ENCODE assay signal across 14 cellular contexts in genomic region chr12:72274926-72275325, GRCh38. TPM values are rescaled to one million over a fixed set of nuclear protein-coding genes. Genes with fewer than 3 reads are reported as not detected.
DNase-seq lines count a peak whose midpoint lies in the region; ATAC-seq and TF ChIP-seq lines count a peak whose summit lies in the region.
"Had no signal": no experiment of that assay in that cellular context is flagged by ENCODE, and none has a peak within 500 bp of the region (broad histone marks: within the 10 kb centered on the region; RNA-seq: fewer than 3 reads in every experiment).

No MANE protein-coding gene starts in this region.

- no peak for TF ChIP-seq EP300 in upper lobe of left lung (IDR thresholded peaks at IDR 0.05)

- H3K4me1 ChIP-seq in upper lobe of left lung: peaks cover 9 to 28% (median 15%) of the 10 kb centered on the region in 4 donors

- DNase-seq in EH (ENCODE audit: low read depth) (peak; percentile 72), OCI-M1 (lab: John Stamatoyannopoulos, UW) (peak; percentile 8), fibroblast of peridontal ligament (ENCODE audit: extremely low read depth) (peak; percentile 83), sciatic nerve (ENCODE audit: low spot score) (no peak), NCI-H748 treated with DMSO at 0.1 percent for 48 hours (lab: John Stamatoyannopoulos, UW) (no peak), upper lobe of left lung (no peak), medulla oblongata (ENCODE audit: extremely low spot score) (no peak), hypothalamus (lab: John Stamatoyannopoulos, UW) (no peak)
- DNase-seq: activated CD8-positive, alpha-beta memory T cell treated with anti-CD3 and anti-CD28 coated beads, Interleukin-2, amount 10 ng/mL, durations not matched to agents 7 days and 5 days; adrenal gland; GOT3; NCI-H2029; stimulated activated CD4-positive, alpha-beta T cell treated with anti-CD3 and anti-CD28 coated beads, Interleukin-12 subunit alpha, Interleukin-12 subunit beta, amount 100 ng/mL, for 4 hours had no signal

- H3K27me3 ChIP-seq in upper lobe of left lung: peaks cover 0 to 19% (median 12%) of the 10 kb centered on the region in 4 donors

- intact Hi-C loops in sciatic nerve (cut with DNase I): no loop called here

- peak; percentile 47 for ATAC-seq in sciatic nerve
- ATAC-seq in upper lobe of left lung (ENCODE audit: low FRiP score in 2 of 2): no peak
- ATAC-seq: activated CD8-positive, alpha-beta memory T cell treated with anti-CD3 and anti-CD28 coated beads, Interleukin-2, amount 10 ng/mL, durations not matched to agents 7 days and 5 days had no signal

- no peak for TF ChIP-seq CTCF in upper lobe of left lung (IDR thresholded peaks at IDR 0.05)

- H3K27ac ChIP-seq in upper lobe of left lung: no peak overlapping the region
- H3K27ac ChIP-seq: adrenal gland had no signal

- peak in 1 of 4 donors; percentile 28 for TF ChIP-seq POLR2A in upper lobe of left lung (IDR thresholded peaks at IDR 0.05)

- no peaks in the 10 kb centered on the region for H3K36me3 ChIP-seq in upper lobe of left lung
- H3K36me3 ChIP-seq: adrenal gland had no signal

- peak overlapping the region in 2 of 4 donors; percentile 51 to 65 for H3K4me3 ChIP-seq in upper lobe of left lung
- H3K4me3 ChIP-seq: adrenal gland had no signal

- H3K9me3 ChIP-seq in upper lobe of left lung: no peaks in the 10 kb centered on the region
- H3K9me3 ChIP-seq: adrenal gland had no signal

- 65 to 81% methylated on average over 1 of the region's 1 CpG for WGBS in upper lobe of left lung, 2 donors

RNA-seq across cellular contexts. Expression of gene TRHDE, which starts 2.8 kb away (rescaled TPM):
- 4.1 TPM for total RNA-seq in sciatic nerve
- 10 to 100 TPM in 5 of 6 donors, 1 to 10 TPM in 1; 2.9 to 21.0 (median 14.3) TPM for total RNA-seq in upper lobe of left lung
- total RNA-seq: activated CD8-positive, alpha-beta memory T cell treated with anti-CD3 and anti-CD28 coated beads, Interleukin-2, amount 10 ng/mL, durations not matched to agents 7 days and 5 days; OCI-LY7 had no signal

Comparison
In these comparisons a context has a peak if more than half of its experiments do, and no peak if none do; other contexts are left out.
1. DNase-seq: peak in EH (single experiment), OCI-M1 (single experiment) and fibroblast of peridontal ligament (single experiment); none in sciatic nerve (single experiment), NCI-H748 treated with DMSO at 0.1 percent for 48 hours (single experiment), upper lobe of left lung (0 of 2), medulla oblongata (single experiment) and hypothalamus (0 of 51).